ENCODE assay signal across 1 cellular context in the genomic region with DNA sequence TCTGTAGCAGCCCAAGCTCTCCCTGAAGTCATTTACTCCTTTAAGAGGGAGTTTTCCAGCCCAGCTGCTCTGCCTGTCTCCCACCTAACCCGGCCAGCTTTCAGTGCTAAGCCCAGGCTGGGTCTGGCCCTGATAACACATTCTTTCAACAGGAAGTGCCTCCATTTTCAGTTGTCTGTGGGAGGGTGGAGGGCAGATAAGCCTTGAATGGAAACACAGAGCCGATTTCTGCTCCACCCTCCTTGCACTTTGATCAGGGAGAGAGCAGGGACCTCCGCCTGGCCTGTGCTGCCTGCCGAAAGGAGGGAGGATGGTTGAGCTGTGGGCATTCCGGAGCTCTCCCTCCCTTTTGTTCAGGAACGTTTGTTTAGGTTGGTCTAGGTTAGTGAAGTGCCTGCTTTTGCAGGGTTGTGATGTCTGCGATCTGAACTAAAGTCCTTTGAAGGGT.
TF ChIP-seq lines count a peak whose summit lies in the region.

No MANE protein-coding gene starts in this region.

TF ChIP-seq in HepG2, 621 proteins besides CTCF, POLR2A, EP300 and RAD21 (continued from another document and continues in another):
- TF ChIP-seq, protein P1, sequence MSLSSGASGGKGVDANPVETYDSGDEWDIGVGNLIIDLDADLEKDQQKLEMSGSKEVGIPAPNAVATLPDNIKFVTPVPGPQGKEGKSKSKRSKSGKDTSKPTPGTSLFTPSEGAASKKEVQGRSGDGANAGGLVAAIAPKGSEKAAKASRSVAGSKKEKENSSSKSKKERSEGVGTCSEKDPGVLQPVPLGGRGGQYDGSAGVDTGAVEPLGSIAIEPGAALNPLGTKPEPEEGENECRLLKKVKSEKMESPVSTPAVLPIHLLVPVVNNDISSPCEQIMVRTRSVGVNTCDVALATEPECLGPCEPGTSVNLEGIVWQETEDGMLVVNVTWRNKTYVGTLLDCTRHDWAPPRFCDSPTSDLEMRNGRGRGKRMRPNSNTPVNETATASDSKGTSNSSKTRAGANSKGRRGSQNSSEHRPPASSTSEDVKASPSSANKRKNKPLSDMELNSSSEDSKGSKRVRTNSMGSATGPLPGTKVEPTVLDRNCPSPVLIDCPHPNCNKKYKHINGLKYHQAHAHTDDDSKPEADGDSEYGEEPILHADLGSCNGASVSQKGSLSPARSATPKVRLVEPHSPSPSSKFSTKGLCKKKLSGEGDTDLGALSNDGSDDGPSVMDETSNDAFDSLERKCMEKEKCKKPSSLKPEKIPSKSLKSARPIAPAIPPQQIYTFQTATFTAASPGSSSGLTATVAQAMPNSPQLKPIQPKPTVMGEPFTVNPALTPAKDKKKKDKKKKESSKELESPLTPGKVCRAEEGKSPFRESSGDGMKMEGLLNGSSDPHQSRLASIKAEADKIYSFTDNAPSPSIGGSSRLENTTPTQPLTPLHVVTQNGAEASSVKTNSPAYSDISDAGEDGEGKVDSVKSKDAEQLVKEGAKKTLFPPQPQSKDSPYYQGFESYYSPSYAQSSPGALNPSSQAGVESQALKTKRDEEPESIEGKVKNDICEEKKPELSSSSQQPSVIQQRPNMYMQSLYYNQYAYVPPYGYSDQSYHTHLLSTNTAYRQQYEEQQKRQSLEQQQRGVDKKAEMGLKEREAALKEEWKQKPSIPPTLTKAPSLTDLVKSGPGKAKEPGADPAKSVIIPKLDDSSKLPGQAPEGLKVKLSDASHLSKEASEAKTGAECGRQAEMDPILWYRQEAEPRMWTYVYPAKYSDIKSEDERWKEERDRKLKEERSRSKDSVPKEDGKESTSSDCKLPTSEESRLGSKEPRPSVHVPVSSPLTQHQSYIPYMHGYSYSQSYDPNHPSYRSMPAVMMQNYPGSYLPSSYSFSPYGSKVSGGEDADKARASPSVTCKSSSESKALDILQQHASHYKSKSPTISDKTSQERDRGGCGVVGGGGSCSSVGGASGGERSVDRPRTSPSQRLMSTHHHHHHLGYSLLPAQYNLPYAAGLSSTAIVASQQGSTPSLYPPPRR (CRISPR knock-in tag; IDR thresholded peaks at IDR 0.05; ENCODE audit: borderline replicate concordance) = peak; percentile 39; the same call in 1 of the 2 replicates
- TF ChIP-seq CREB1 (IDR thresholded peaks at IDR 0.05) (no peak), CREB1 (CRISPR knock-in tag; IDR thresholded peaks at IDR 0.05) (no peak), ZNF546 (CRISPR knock-in tag; conservative IDR thresholded peaks at IDR 0.05) (no peak), GTF3A (CRISPR knock-in tag; conservative IDR thresholded peaks at IDR 0.05) (no peak), ZNF296 (CRISPR knock-in tag; conservative IDR thresholded peaks at IDR 0.05) (no peak), ZSCAN9 (CRISPR knock-in tag; IDR thresholded peaks at IDR 0.05; ENCODE audit: borderline replicate concordance) (no peak), DPF2 (CRISPR knock-in tag; IDR thresholded peaks at IDR 0.05; ENCODE audit: borderline replicate concordance, low read depth) (peak; percentile 65; the same call in 1 of the 2 replicates), SYNCRIP (IDR thresholded peaks at IDR 0.05; ENCODE audit: insufficient read depth, low read depth, low read length) (no peak), TOPORS (CRISPR knock-in tag; IDR thresholded peaks at IDR 0.05) (no peak), RBAK (CRISPR knock-in tag; IDR thresholded peaks at IDR 0.05) (no peak), FOXA1 (IDR thresholded peaks at IDR 0.05) (no peak), FOXA1 (CRISPR knock-in tag; IDR thresholded peaks at IDR 0.05) (peak; percentile 45; the same call in 1 of the 2 replicates), ONECUT2 (CRISPR knock-in tag; IDR thresholded peaks at IDR 0.05) (no peak), GABPA (IDR thresholded peaks at IDR 0.05; ENCODE audit: low read depth, low read length) (no peak), GABPA (CRISPR knock-in tag; IDR thresholded peaks at IDR 0.05; ENCODE audit: low read depth) (peak; percentile 87), HNRNPLL (IDR thresholded peaks at IDR 0.05; ENCODE audit: low read depth, low read length, poor library complexity, severe bottlenecking) (no peak), SIX1 (CRISPR knock-in tag; IDR thresholded peaks at IDR 0.05; ENCODE audit: borderline replicate concordance) (no peak), ZNF260 (CRISPR knock-in tag; IDR thresholded peaks at IDR 0.05; ENCODE audit: borderline replicate concordance, low read depth) (no peak), SMAD3 (CRISPR knock-in tag; IDR thresholded peaks at IDR 0.05) (no peak), NR1H2 (CRISPR knock-in tag; IDR thresholded peaks at IDR 0.05; ENCODE audit: borderline replicate concordance, low read depth) (no peak), ZNF230 (CRISPR knock-in tag; IDR thresholded peaks at IDR 0.05) (no peak), ZMYM3 (CRISPR knock-in tag; IDR thresholded peaks at IDR 0.05) (peak; percentile 83), ZNF816 (CRISPR knock-in tag; IDR thresholded peaks at IDR 0.05; ENCODE audit: borderline replicate concordance) (no peak), SP2 (CRISPR knock-in tag; IDR thresholded peaks at IDR 0.05) (no peak), STAT5B (CRISPR knock-in tag; IDR thresholded peaks at IDR 0.05) (no peak), POLR2G (IDR thresholded peaks at IDR 0.05; ENCODE audit: low read depth, low read length) (peak; percentile 57), TCF7L2 (IDR thresholded peaks at IDR 0.05; ENCODE audit: low read depth, low read length) (no peak), CBX1 (IDR thresholded peaks at IDR 0.05; ENCODE audit: low read depth) (peak; percentile 49), HDAC1 (CRISPR knock-in tag; IDR thresholded peaks at IDR 0.05) (peak; percentile 48; the same call in 1 of the 2 replicates)
- TF ChIP-seq, protein P2, sequence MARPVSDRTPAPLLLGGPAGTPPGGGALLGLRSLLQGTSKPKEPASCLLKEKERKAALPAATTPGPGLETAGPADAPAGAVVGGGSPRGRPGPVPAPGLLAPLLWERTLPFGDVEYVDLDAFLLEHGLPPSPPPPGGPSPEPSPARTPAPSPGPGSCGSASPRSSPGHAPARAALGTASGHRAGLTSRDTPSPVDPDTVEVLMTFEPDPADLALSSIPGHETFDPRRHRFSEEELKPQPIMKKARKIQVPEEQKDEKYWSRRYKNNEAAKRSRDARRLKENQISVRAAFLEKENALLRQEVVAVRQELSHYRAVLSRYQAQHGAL (CRISPR knock-in tag; IDR thresholded peaks at IDR 0.05; ENCODE audit: not compliant biosample characterization) = no peak
- TF ChIP-seq, protein P3, sequence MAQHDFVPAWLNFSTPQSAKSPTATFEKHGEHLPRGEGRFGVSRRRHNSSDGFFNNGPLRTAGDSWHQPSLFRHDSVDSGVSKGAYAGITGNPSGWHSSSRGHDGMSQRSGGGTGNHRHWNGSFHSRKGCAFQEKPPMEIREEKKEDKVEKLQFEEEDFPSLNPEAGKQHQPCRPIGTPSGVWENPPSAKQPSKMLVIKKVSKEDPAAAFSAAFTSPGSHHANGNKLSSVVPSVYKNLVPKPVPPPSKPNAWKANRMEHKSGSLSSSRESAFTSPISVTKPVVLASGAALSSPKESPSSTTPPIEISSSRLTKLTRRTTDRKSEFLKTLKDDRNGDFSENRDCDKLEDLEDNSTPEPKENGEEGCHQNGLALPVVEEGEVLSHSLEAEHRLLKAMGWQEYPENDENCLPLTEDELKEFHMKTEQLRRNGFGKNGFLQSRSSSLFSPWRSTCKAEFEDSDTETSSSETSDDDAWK (CRISPR knock-in tag; IDR thresholded peaks at IDR 0.05) = no peak
- TF ChIP-seq, protein P4, sequence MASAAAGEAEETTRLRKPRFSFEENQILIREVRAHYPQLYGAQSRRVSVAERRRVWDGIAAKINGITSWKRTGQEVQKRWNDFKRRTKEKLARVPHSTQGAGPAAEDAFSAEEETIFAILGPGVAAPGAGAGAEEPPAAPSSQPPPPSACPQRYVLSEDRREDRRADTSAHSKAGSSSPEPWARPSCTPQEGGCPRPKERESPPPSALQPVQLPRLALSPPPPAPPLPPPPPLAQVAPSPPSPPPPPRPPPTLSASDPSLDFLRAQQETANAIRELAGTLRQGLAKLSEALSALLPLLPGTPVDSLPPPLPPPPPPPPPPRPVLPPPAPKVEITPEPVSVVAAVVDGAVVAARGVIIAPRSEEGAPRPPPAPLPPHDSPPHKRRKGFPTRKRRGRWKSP (CRISPR knock-in tag; IDR thresholded peaks at IDR 0.05) = no peak
- TF ChIP-seq, protein P5, sequence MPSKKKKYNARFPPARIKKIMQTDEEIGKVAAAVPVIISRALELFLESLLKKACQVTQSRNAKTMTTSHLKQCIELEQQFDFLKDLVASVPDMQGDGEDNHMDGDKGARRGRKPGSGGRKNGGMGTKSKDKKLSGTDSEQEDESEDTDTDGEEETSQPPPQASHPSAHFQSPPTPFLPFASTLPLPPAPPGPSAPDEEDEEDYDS (CRISPR knock-in tag; IDR thresholded peaks at IDR 0.05) = no peak; the same call in 1 of the 2 replicates
- TF ChIP-seq, protein P6, sequence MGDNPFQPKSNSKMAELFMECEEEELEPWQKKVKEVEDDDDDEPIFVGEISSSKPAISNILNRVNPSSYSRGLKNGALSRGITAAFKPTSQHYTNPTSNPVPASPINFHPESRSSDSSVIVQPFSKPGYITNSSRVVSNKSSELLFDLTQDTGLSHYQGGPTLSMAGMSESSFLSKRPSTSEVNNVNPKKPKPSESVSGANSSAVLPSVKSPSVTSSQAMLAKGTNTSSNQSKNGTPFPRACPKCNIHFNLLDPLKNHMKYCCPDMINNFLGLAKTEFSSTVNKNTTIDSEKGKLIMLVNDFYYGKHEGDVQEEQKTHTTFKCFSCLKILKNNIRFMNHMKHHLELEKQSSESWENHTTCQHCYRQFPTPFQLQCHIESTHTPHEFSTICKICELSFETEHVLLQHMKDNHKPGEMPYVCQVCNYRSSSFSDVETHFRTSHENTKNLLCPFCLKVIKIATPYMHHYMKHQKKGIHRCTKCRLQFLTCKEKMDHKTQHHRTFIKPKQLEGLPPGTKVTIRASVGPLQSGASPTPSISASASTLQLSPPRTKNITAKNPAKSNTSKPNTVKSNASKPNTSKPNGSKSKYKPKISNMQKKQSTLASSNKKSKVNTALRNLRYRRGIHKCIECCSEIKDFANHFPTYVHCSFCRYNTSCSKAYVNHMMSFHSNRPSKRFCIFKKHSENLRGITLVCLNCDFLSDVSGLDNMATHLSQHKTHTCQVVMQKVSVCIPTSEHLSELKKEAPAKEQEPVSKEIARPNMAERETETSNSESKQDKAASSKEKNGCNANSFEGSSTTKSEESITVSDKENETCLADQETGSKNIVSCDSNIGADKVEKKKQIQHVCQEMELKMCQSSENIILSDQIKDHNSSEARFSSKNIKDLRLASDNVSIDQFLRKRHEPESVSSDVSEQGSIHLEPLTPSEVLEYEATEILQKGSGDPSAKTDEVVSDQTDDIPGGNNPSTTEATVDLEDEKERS (CRISPR knock-in tag; IDR thresholded peaks at IDR 0.05) = 0 out of 2 replicates have a peak, but pooled peaks have one; percentile 63
- TF ChIP-seq, protein P7, sequence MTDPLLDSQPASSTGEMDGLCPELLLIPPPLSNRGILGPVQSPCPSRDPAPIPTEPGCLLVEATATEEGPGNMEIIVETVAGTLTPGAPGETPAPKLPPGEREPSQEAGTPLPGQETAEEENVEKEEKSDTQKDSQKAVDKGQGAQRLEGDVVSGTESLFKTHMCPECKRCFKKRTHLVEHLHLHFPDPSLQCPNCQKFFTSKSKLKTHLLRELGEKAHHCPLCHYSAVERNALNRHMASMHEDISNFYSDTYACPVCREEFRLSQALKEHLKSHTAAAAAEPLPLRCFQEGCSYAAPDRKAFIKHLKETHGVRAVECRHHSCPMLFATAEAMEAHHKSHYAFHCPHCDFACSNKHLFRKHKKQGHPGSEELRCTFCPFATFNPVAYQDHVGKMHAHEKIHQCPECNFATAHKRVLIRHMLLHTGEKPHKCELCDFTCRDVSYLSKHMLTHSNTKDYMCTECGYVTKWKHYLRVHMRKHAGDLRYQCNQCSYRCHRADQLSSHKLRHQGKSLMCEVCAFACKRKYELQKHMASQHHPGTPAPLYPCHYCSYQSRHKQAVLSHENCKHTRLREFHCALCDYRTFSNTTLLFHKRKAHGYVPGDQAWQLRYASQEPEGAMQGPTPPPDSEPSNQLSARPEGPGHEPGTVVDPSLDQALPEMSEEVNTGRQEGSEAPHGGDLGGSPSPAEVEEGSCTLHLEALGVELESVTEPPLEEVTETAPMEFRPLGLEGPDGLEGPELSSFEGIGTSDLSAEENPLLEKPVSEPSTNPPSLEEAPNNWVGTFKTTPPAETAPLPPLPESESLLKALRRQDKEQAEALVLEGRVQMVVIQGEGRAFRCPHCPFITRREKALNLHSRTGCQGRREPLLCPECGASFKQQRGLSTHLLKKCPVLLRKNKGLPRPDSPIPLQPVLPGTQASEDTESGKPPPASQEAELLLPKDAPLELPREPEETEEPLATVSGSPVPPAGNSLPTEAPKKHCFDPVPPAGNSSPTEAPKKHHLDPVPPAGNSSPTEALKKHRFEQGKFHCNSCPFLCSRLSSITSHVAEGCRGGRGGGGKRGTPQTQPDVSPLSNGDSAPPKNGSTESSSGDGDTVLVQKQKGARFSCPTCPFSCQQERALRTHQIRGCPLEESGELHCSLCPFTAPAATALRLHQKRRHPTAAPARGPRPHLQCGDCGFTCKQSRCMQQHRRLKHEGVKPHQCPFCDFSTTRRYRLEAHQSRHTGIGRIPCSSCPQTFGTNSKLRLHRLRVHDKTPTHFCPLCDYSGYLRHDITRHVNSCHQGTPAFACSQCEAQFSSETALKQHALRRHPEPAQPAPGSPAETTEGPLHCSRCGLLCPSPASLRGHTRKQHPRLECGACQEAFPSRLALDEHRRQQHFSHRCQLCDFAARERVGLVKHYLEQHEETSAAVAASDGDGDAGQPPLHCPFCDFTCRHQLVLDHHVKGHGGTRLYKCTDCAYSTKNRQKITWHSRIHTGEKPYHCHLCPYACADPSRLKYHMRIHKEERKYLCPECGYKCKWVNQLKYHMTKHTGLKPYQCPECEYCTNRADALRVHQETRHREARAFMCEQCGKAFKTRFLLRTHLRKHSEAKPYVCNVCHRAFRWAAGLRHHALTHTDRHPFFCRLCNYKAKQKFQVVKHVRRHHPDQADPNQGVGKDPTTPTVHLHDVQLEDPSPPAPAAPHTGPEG (CRISPR knock-in tag; IDR thresholded peaks at IDR 0.05) = no peak
- TF ChIP-seq, protein P8, sequence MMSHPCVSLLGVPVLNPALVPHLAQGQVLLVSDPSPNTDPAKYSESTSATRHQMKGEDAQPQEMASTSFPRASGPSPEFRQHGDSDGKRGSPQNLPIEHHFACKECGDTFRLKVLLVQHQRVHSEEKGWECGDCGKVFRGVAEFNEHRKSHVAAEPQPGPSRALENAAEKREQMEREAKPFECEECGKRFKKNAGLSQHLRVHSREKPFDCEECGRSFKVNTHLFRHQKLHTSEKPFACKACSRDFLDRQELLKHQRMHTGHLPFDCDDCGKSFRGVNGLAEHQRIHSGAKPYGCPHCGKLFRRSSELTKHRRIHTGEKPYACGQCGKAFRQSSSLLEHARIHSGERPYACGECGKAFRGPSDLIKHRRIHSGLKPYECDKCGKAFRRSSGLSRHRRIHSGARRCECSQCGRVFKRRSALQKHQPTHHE (CRISPR knock-in tag; IDR thresholded peaks at IDR 0.05; ENCODE audit: borderline replicate concordance) = no peak
- TF ChIP-seq, protein P9, sequence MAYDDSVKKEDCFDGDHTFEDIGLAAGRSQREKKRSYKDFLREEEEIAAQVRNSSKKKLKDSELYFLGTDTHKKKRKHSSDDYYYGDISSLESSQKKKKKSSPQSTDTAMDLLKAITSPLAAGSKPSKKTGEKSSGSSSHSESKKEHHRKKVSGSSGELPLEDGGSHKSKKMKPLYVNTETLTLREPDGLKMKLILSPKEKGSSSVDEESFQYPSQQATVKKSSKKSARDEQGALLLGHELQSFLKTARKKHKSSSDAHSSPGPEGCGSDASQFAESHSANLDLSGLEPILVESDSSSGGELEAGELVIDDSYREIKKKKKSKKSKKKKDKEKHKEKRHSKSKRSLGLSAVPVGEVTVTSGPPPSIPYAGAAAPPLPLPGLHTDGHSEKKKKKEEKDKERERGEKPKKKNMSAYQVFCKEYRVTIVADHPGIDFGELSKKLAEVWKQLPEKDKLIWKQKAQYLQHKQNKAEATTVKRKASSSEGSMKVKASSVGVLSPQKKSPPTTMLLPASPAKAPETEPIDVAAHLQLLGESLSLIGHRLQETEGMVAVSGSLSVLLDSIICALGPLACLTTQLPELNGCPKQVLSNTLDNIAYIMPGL (CRISPR knock-in tag; IDR thresholded peaks at IDR 0.05; ENCODE audit: borderline replicate concordance in 1 of 2, low read depth in 1 of 2) = no peak
